ENCODE assay signal across 21 cellular contexts in genomic region chr17:44914148-44914547, GRCh38. TPM values are rescaled to one million over a fixed set of nuclear protein-coding genes. Genes with fewer than 3 reads are reported as not detected.
A peak's percentile ranks its signal among the peaks of the same experiment; 100 is the strongest.
DNase-seq lines count a peak whose midpoint lies in the region.
"Had no signal": no experiment of that assay in that cellular context is flagged by ENCODE, and none has a peak within 500 bp of the region (broad histone marks: within the 10 kb centered on the region; RNA-seq: fewer than 3 reads in every experiment).

No MANE protein-coding gene starts in this region.

- H3K36me3 Mint-ChIP-seq in activated naive CD8-positive, alpha-beta T cell treated with anti-CD3 and anti-CD28 coated beads for 36 hours: no peaks in the 10 kb centered on the region
- H3K36me3 Mint-ChIP-seq: activated naive CD8-positive, alpha-beta T cell treated with anti-CD3 and anti-CD28 coated beads, Interleukin-2, amount 10 ng/mL, durations not matched to agents 7 days and 5 days; CD4-positive, CD25-positive, alpha-beta regulatory T cell had no signal

- no peaks in the 10 kb centered on the region for H3K9me3 Mint-ChIP-seq in activated naive CD8-positive, alpha-beta T cell treated with anti-CD3 and anti-CD28 coated beads for 36 hours
- H3K9me3 Mint-ChIP-seq: activated naive CD8-positive, alpha-beta T cell treated with anti-CD3 and anti-CD28 coated beads, Interleukin-2, amount 10 ng/mL, durations not matched to agents 7 days and 5 days; activated T-cell treated with anti-CD3 and anti-CD28 coated beads, Interleukin-2, amount 50 U/mL, for 72 hours; CD4-positive, CD25-positive, alpha-beta regulatory T cell; nephron had no signal

- H3K27me3 ChIP-seq in layer of hippocampus (ENCODE audit: control insufficient read depth, insufficient read depth, low read length): peaks cover 12% of the 10 kb centered on the region
- H3K27me3 ChIP-seq: colonic mucosa had no signal

- peaks cover 5% of the 10 kb centered on the region for H3K4me1 Mint-ChIP-seq in activated naive CD8-positive, alpha-beta T cell treated with anti-CD3 and anti-CD28 coated beads for 36 hours

- H3K27ac Mint-ChIP-seq in activated naive CD8-positive, alpha-beta T cell treated with anti-CD3 and anti-CD28 coated beads for 36 hours: no peak overlapping the region
- H3K27ac Mint-ChIP-seq: activated naive CD8-positive, alpha-beta T cell treated with anti-CD3 and anti-CD28 coated beads, Interleukin-2, amount 10 ng/mL, durations not matched to agents 7 days and 5 days; activated T-cell treated with anti-CD3 and anti-CD28 coated beads, Interleukin-2, amount 50 U/mL, for 72 hours; CD4-positive, CD25-positive, alpha-beta regulatory T cell; nephron had no signal

- DNase-seq in Ammon's horn (ENCODE audit: low spot score) (peak; percentile 7), DMS79 treated with DMSO at 0.1 percent for 48 hours (lab: John Stamatoyannopoulos, UW) (peak; percentile 75), NCI-H69 (lab: John Stamatoyannopoulos, UW) (peak; percentile 51), DMS 273 treated with DMSO at 0.1 percent for 48 hours (lab: John Stamatoyannopoulos, UW) (no peak), NCI-H1694 treated with DMSO at 0.1 percent for 48 hours (lab: John Stamatoyannopoulos, UW) (no peak), H4 (ENCODE audit: low spot score) (no peak)
- no peak for DNase-seq in activated naive CD8-positive, alpha-beta T cell treated with anti-CD3 and anti-CD28 coated beads for 36 hours
- DNase-seq: activated CD4-positive, alpha-beta T cell treated with anti-CD3 and anti-CD28 coated beads for 1 hour; activated naive CD8-positive, alpha-beta T cell treated with anti-CD3 and anti-CD28 coated beads, Interleukin-2, amount 10 ng/mL, durations not matched to agents 7 days and 5 days; activated T-cell treated with anti-CD3 and anti-CD28 coated beads, Interleukin-2, amount 50 U/mL, for 72 hours; CD4-positive, CD25-positive, alpha-beta regulatory T cell; colonic mucosa; GOT3; NCI-H1048; NCI-H226; stimulated activated CD4-positive, alpha-beta T cell treated with anti-CD3 and anti-CD28 coated beads, Interleukin-2, amount 100 ng/mL, for 24 hours; stimulated activated naive CD4-positive, alpha-beta T cell; tibial artery had no signal

- H3K27ac ChIP-seq in layer of hippocampus (ENCODE audit: low read depth, low read length): peak overlapping the region; percentile 40
- H3K27ac ChIP-seq: colonic mucosa, tibial artery had no signal

- H3K4me3 Mint-ChIP-seq in activated naive CD8-positive, alpha-beta T cell treated with anti-CD3 and anti-CD28 coated beads for 36 hours: no peak overlapping the region
- H3K4me3 Mint-ChIP-seq: activated T-cell treated with anti-CD3 and anti-CD28 coated beads, Interleukin-2, amount 50 U/mL, for 72 hours had no signal

- peaks cover 38% of the 10 kb centered on the region for H3K27me3 Mint-ChIP-seq in activated naive CD8-positive, alpha-beta T cell treated with anti-CD3 and anti-CD28 coated beads for 36 hours

RNA-seq across cellular contexts. Expression of gene GFAP, which starts 1.2 kb away (rescaled TPM):
- total RNA-seq in activated naive CD8-positive, alpha-beta T cell treated with anti-CD3 and anti-CD28 coated beads for 36 hours: not detected
- not detected in 2 replicates for total RNA-seq in H4 (2014; rRNA removed; shearing (Covaris generic))
- total RNA-seq: activated CD8-positive, alpha-beta memory T cell treated with anti-CD3 and anti-CD28 coated beads for 36 hours; activated naive CD8-positive, alpha-beta T cell treated with anti-CD3 and anti-CD28 coated beads, Interleukin-2, amount 10 ng/mL, durations not matched to agents 7 days and 5 days; activated T-cell treated with anti-CD3 and anti-CD28 coated beads, Interleukin-2, amount 50 U/mL, for 72 hours; CD4-positive, CD25-positive, alpha-beta regulatory T cell had no signal

RNA-seq across cellular contexts. Expression of gene EFTUD2, which starts 14.9 kb away (rescaled TPM):
- 100 to 1,000 TPM; 258 TPM for total RNA-seq in activated naive CD8-positive, alpha-beta T cell treated with anti-CD3 and anti-CD28 coated beads for 36 hours
- total RNA-seq in H4 (2014; rRNA removed; shearing (Covaris generic)): 120 and 173 TPM in 2 replicates

RNA-seq across cellular contexts. Expression of gene KIF18B, which starts 33.4 kb away (rescaled TPM):
- total RNA-seq in activated naive CD8-positive, alpha-beta T cell treated with anti-CD3 and anti-CD28 coated beads for 36 hours: 10 to 100 TPM; 36.7 to 37.1 TPM
- total RNA-seq in H4 (2014; rRNA removed; shearing (Covaris generic)): 4.5 and 4.9 TPM in 2 replicates

RNA-seq across cellular contexts. Expression of gene C1QL1, which starts 54.0 kb away (rescaled TPM):
- not detected for total RNA-seq in activated naive CD8-positive, alpha-beta T cell treated with anti-CD3 and anti-CD28 coated beads for 36 hours
- 5.3 and 7.1 TPM in 2 replicates for total RNA-seq in H4 (2014; rRNA removed; shearing (Covaris generic))
- total RNA-seq: activated naive CD8-positive, alpha-beta T cell treated with anti-CD3 and anti-CD28 coated beads, Interleukin-2, amount 10 ng/mL, durations not matched to agents 7 days and 5 days; CD4-positive, CD25-positive, alpha-beta regulatory T cell had no signal

Comparison
In these comparisons a context has a peak if more than half of its experiments do, and no peak if none do; other contexts are left out.
1. DNase-seq: peak in Ammon's horn (single experiment), DMS79 treated with DMSO at 0.1 percent for 48 hours (single experiment) and NCI-H69 (single experiment); none in activated naive CD8-positive, alpha-beta T cell treated with anti-CD3 and anti-CD28 coated beads for 36 hours (single experiment), DMS 273 treated with DMSO at 0.1 percent for 48 hours (single experiment), NCI-H1694 treated with DMSO at 0.1 percent for 48 hours (single experiment) and H4 (single experiment).